8 cellular contexts compared by ENCODE assay signal in genomic region chr15:90184119-90184785, GRCh38. TPM values are rescaled to one million over a fixed set of nuclear protein-coding genes. Genes with fewer than 3 reads are reported as not detected.
DNase-seq lines count a peak whose midpoint lies in the region; ATAC-seq and TF ChIP-seq lines count a peak whose summit lies in the region.

No MANE protein-coding gene starts in this region.

- peak; percentile 22 for ATAC-seq in HG02981 (IDR thresholded peaks at IDR 0.05; ENCODE audit: unreplicated experiment)
- peak; percentile 89 for ATAC-seq in sciatic nerve

- H3K27me3 ChIP-seq in iPS-15b (ENCODE audit: control insufficient read depth, insufficient read depth, low read length), result no peaks in the 10 kb centered on the region

- H3K9me3 ChIP-seq in iPS-15b (ENCODE audit: control insufficient read depth, insufficient read depth, low read length), result no peaks in the 10 kb centered on the region

- H3K9ac ChIP-seq in iPS-15b (ENCODE audit: low read depth, low read length), result no peak overlapping the region

- peak; percentile 81 for DNase-seq in AG08396 (ENCODE audit: low spot score)
- peak; percentile 67 for DNase-seq in NCI-H774 (lab: John Stamatoyannopoulos, UW)
- DNase-seq in amygdala (lab: John Stamatoyannopoulos, UW), result peak in 33 of 56 donors; percentile 16 to 69 (median 40)
- peak; percentile 83 for DNase-seq in sciatic nerve (ENCODE audit: low spot score)
- DNase-seq in T-helper 9 cell, result no peak

- no peaks in the 10 kb centered on the region for H3K4me1 ChIP-seq in iPS-15b (ENCODE audit: control insufficient read depth, insufficient read depth, low read length)

- intact Hi-C loops in sciatic nerve (cut with DNase I), result no loop called here

- H3K36me3 ChIP-seq in iPS-15b (ENCODE audit: control insufficient read depth, insufficient read depth, low read length), result no peaks in the 10 kb centered on the region

- TF ChIP-seq POLR2A in GM18526 (IDR thresholded peaks at IDR 0.05; ENCODE audit: extremely low read depth, insufficient read length), result peak; percentile 24

- H3K4me3 ChIP-seq in iPS-15b (ENCODE audit: low read depth, low read length), result peak overlapping the region; percentile 79

RNA-seq across cellular contexts. Expression of gene SEMA4B, which starts 16.9 kb away (rescaled TPM):
- total RNA-seq in sciatic nerve, result 55.9 TPM

RNA-seq across cellular contexts. Expression of gene CIB1, which starts 49.5 kb away (rescaled TPM):
- 43.3 TPM for total RNA-seq in sciatic nerve

RNA-seq across cellular contexts. Expression of gene GDPGP1, which starts 49.8 kb away (rescaled TPM):
- total RNA-seq in sciatic nerve, result 5.4 TPM
